8 cellular contexts compared by ENCODE assay signal in the genomic region with DNA sequence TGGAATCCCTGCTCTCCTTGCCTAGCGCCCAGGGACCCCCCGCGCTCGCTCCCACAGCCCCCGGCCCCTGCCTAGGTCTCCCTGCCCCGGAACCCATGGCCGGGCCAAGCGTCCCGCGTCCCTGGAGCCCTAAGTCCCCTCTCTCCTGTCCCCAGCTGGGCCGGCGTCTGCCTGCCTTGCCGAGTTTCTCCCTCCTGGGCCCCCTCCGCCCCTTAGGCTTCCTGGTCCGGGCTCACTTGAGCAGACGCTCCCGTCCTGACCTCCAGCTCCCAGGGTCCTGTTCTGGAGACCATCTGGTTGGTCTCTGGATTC. TPM values are rescaled to one million over a fixed set of nuclear protein-coding genes. Genes with fewer than 3 reads are reported as not detected.
DNase-seq lines count a peak whose midpoint lies in the region; ATAC-seq and TF ChIP-seq lines count a peak whose summit lies in the region.

No MANE protein-coding gene starts in this region.

- no peak for ATAC-seq in HCT116

- peaks cover 9% of the 10 kb centered on the region; the same call in 1 of the 2 replicates for H4K20me1 ChIP-seq in HCT116 (ENCODE audit: insufficient read depth)

- in situ Hi-C loops in KBM-7 (cut with MboI; ENCODE audit: low pct_unique_long_range_greater_than_20kb, low sequenced_read_pairs) = no loop called here

- no peak for TF ChIP-seq RAD21 in HCT116 (IDR thresholded peaks at IDR 0.05; ENCODE audit: low read depth)

- H3K9me3 ChIP-seq in HCT116 (ENCODE audit: control insufficient read depth in 1 of 2, insufficient read depth in 1 of 2, low read depth in 1 of 2, low read length in 2 of 2) = no peaks in the 10 kb centered on the region
- H3K9me3 ChIP-seq in thymus (ENCODE audit: control insufficient read depth) = no peaks in the 10 kb centered on the region

- TF ChIP-seq CTCF in AG10803 (conservative IDR thresholded peaks at IDR 0.05; ENCODE audit: low read length) (no peak), HCT116 (IDR thresholded peaks at IDR 0.05 in 2 of 3, conservative IDR thresholded peaks at IDR 0.05 in 1 of 3; ENCODE audit: borderline replicate concordance in 1 of 3, insufficient read depth in 1 of 3, low read depth in 2 of 3, low read length in 2 of 3) (no peak)

- peaks cover 55% of the 10 kb centered on the region for H3K79me2 ChIP-seq in HCT116 (ENCODE audit: insufficient read depth, low read length)

- under 1% methylated on average over 17 of the region's 17 CpGs for WGBS in thymus

- peak overlapping the region; percentile 96 for H3K9ac ChIP-seq in HCT116 (ENCODE audit: low read length)

- intact Hi-C loops in HCT116 (cut with micrococcal nuclease) = no loop called here
- intact Hi-C loops in activated T-helper 2 cell treated with anti-CD3 and anti-CD28 coated beads, Interferon-gamma antibody, Interleukin-2, Interleukin-4, amounts not matched to agents 10 μg/mL and 5 μg/mL and 100 μg/mL, durations not matched to agents 14 hours and 24 hours and 36 hours (cut with micrococcal nuclease) = loop anchor here (5.0 kb wide), 1 partner anchor 576 kb away; a partner anchor contains a TSS

- H3K9me3 Mint-ChIP-seq in activated T-helper 2 cell treated with anti-CD3 and anti-CD28 coated beads, Interferon-gamma antibody, Interleukin-2, Interleukin-4, amounts not matched to agents 10 μg/mL and 5 μg/mL and 100 μg/mL, durations not matched to agents 14 hours and 24 hours and 36 hours = no peaks in the 10 kb centered on the region

- peak overlapping the region; percentile 61 for H3K27ac Mint-ChIP-seq in activated T-helper 2 cell treated with anti-CD3 and anti-CD28 coated beads, Interferon-gamma antibody, Interleukin-2, Interleukin-4, amounts not matched to agents 10 μg/mL and 5 μg/mL and 100 μg/mL, durations not matched to agents 14 hours and 24 hours and 36 hours

- H3K27me3 ChIP-seq in HCT116 (ENCODE audit: insufficient read depth, low read length) (no peaks in the 10 kb centered on the region), thymus (ENCODE audit: control insufficient read depth, insufficient read depth) (no peaks in the 10 kb centered on the region)

- H3K4me2 ChIP-seq in HCT116 (ENCODE audit: low read length) = peak overlapping the region; percentile 76

- RAD21 ChIA-PET in HCT116 (lab: Charles Lee; ENCODE audit: low non-redundant PET in 1 of 2, low total read pairs in 2 of 2, uncharacterized antibody in 2 of 2, unreplicated experiment in 2 of 2) = no interaction called here

- H3K27ac ChIP-seq in HCT116 (ENCODE audit: low read depth, low read length) (peak overlapping the region; percentile 83), thymus (ENCODE audit: low read depth) (no peak overlapping the region)

- H3K4me1 Mint-ChIP-seq in activated T-helper 2 cell treated with anti-CD3 and anti-CD28 coated beads, Interferon-gamma antibody, Interleukin-2, Interleukin-4, amounts not matched to agents 10 μg/mL and 5 μg/mL and 100 μg/mL, durations not matched to agents 14 hours and 24 hours and 36 hours (ENCODE audit: low read depth) = peaks cover 40% of the 10 kb centered on the region

- H3K36me3 ChIP-seq in HCT116 (ENCODE audit: control insufficient read depth in 1 of 2, insufficient read depth in 2 of 2, low read length in 2 of 2) = peaks cover 4 to 28% of the 10 kb centered on the region in 2 experiments; a peak in 2 of 4 replicates
- H3K36me3 ChIP-seq in thymus (ENCODE audit: control insufficient read depth, insufficient read depth) = peaks cover 12% of the 10 kb centered on the region

- H3K36me3 Mint-ChIP-seq in activated T-helper 2 cell treated with anti-CD3 and anti-CD28 coated beads, Interferon-gamma antibody, Interleukin-2, Interleukin-4, amounts not matched to agents 10 μg/mL and 5 μg/mL and 100 μg/mL, durations not matched to agents 14 hours and 24 hours and 36 hours (ENCODE audit: low read depth) = peaks cover 40% of the 10 kb centered on the region

- H3K4me3 ChIP-seq in AG10803 (ENCODE audit: low read length) (peak overlapping the region; percentile 75), HCT116 (replicated peaks in 1 of 2; ENCODE audit: low read depth in 1 of 2, low read length in 2 of 2) (peak overlapping the region; percentile 94 to 96), thymus (ENCODE audit: low read length) (peak overlapping the region; percentile 59)

- TF ChIP-seq POLR2A in HCT116 (IDR thresholded peaks at IDR 0.05; ENCODE audit: borderline replicate concordance, extremely low read depth, insufficient read depth, insufficient read length) = no peak

- H3K4me3 Mint-ChIP-seq in activated T-helper 2 cell treated with anti-CD3 and anti-CD28 coated beads, Interferon-gamma antibody, Interleukin-2, Interleukin-4, amounts not matched to agents 10 μg/mL and 5 μg/mL and 100 μg/mL, durations not matched to agents 14 hours and 24 hours and 36 hours (ENCODE audit: low read depth) = peak overlapping the region; percentile 89

- no peak for DNase-seq in AG10803 (ENCODE audit: low read depth)
- no peak for DNase-seq in HCT116 (ENCODE audit: low read depth, low spot score)
- DNase-seq in activated T-helper 2 cell treated with anti-CD3 and anti-CD28 coated beads, Interferon-gamma antibody, Interleukin-2, Interleukin-4, amounts not matched to agents 10 μg/mL and 5 μg/mL and 100 μg/mL, durations not matched to agents 14 hours and 24 hours and 36 hours (ENCODE audit: low spot score) = no peak
- DNase-seq in kidney tubule cell (ENCODE audit: low spot score) = peak; percentile 6
- DNase-seq in KBM-7 = no peak
- no peak for DNase-seq in NCI-H2081 treated with DMSO at 0.1 percent for 48 hours (lab: John Stamatoyannopoulos, UW)
- DNase-seq in NCI-H345 treated with DMSO at 0.1 percent for 48 hours (lab: John Stamatoyannopoulos, UW; ENCODE audit: unreplicated experiment) = no peak

- H3K4me1 ChIP-seq in HCT116 (ENCODE audit: control insufficient read depth in 1 of 2, insufficient read depth in 2 of 2, low read length in 2 of 2) (peaks cover 12 to 32% of the 10 kb centered on the region in 2 experiments; a peak in 3 of 4 replicates), thymus (ENCODE audit: control insufficient read depth, insufficient read depth, low read length) (peaks cover 15% of the 10 kb centered on the region)

- H3K27me3 Mint-ChIP-seq in activated T-helper 2 cell treated with anti-CD3 and anti-CD28 coated beads, Interferon-gamma antibody, Interleukin-2, Interleukin-4, amounts not matched to agents 10 μg/mL and 5 μg/mL and 100 μg/mL, durations not matched to agents 14 hours and 24 hours and 36 hours (ENCODE audit: low read depth) = no peaks in the 10 kb centered on the region

- no peak overlapping the region for H2AFZ ChIP-seq in HCT116 (ENCODE audit: low read depth, low read length, poor library complexity, severe bottlenecking)

- no TSS peak for BruUV-seq in HCT116 (replicated peaks; lab: Mats Ljungman, UMichigan)

- no peaks in the 10 kb centered on the region for H3K9me2 ChIP-seq in HCT116 (ENCODE audit: insufficient read depth)

- CTCF ChIA-PET in HCT116 (lab: Charles Lee) = interaction anchor here (1.4 kb wide), 1 partner anchor 25 kb away, joined by 3 read pairs; no protein-coding TSS in a partner anchor

- POLR2A ChIA-PET in HCT116 (lab: Charles Lee) = no interaction called here

TF ChIP-seq in HCT116, 20 proteins besides CTCF, POLR2A, EP300 and RAD21:
- TF ChIP-seq SIN3A (IDR thresholded peaks at IDR 0.05; ENCODE audit: low read depth) = no peak
- no peak for TF ChIP-seq SRF (IDR thresholded peaks at IDR 0.05; ENCODE audit: low read depth)
- TF ChIP-seq CBX3 (IDR thresholded peaks at IDR 0.05; ENCODE audit: low read depth) = no peak
- TF ChIP-seq ZFX (IDR thresholded peaks at IDR 0.05) = peak; percentile 70; the same call in 1 of the 2 replicates
- no peak for TF ChIP-seq SP1 (IDR thresholded peaks at IDR 0.05; ENCODE audit: low read depth)
- TF ChIP-seq ELF1 (IDR thresholded peaks at IDR 0.05; ENCODE audit: borderline replicate concordance, low read depth) = no peak

RNA-seq across cellular contexts. Expression of a gene that starts 0.6 kb away (rescaled TPM):
- total RNA-seq in HCT116 (2021; ENCODE audit: unreplicated experiment) = 119 TPM
- 91.3 and 94.7 TPM in 2 replicates for polyA plus RNA-seq in HCT116 (2012)
- 86.3 and 88.1 TPM in 2 replicates for total RNA-seq in activated T-helper 2 cell treated with anti-CD3 and anti-CD28 coated beads, Interferon-gamma antibody, Interleukin-2, Interleukin-4, amounts not matched to agents 10 μg/mL and 5 μg/mL and 100 μg/mL, durations not matched to agents 14 hours and 24 hours and 36 hours
- polyA plus RNA-seq in thymus = 62.6 TPM

RNA-seq across cellular contexts. Expression of a gene that starts 7.8 kb away (rescaled TPM):
- total RNA-seq in HCT116 (2021; ENCODE audit: unreplicated experiment) = 0.71 TPM
- polyA plus RNA-seq in HCT116 (2012) = 0.22 and 0.31 TPM in 2 replicates
- total RNA-seq in activated T-helper 2 cell treated with anti-CD3 and anti-CD28 coated beads, Interferon-gamma antibody, Interleukin-2, Interleukin-4, amounts not matched to agents 10 μg/mL and 5 μg/mL and 100 μg/mL, durations not matched to agents 14 hours and 24 hours and 36 hours = 48.5 and 48.9 TPM in 2 replicates
- 18.6 TPM for polyA plus RNA-seq in thymus

RNA-seq across cellular contexts. Expression of a gene that starts 38.1 kb away (rescaled TPM):
- 2.5 TPM for total RNA-seq in HCT116 (2021; ENCODE audit: unreplicated experiment)
- 1.0 and 1.6 TPM in 2 replicates for polyA plus RNA-seq in HCT116 (2012)
- total RNA-seq in activated T-helper 2 cell treated with anti-CD3 and anti-CD28 coated beads, Interferon-gamma antibody, Interleukin-2, Interleukin-4, amounts not matched to agents 10 μg/mL and 5 μg/mL and 100 μg/mL, durations not matched to agents 14 hours and 24 hours and 36 hours = 0.16 and 0.18 TPM in 2 replicates
- 1.4 TPM for polyA plus RNA-seq in thymus

RNA-seq across cellular contexts. Expression of a gene that starts 50.5 kb away (rescaled TPM):
- 1.5 TPM for total RNA-seq in HCT116 (2021; ENCODE audit: unreplicated experiment)
- polyA plus RNA-seq in HCT116 (2012) = 0.86 and 1.2 TPM in 2 replicates
- 174 and 176 TPM in 2 replicates for total RNA-seq in activated T-helper 2 cell treated with anti-CD3 and anti-CD28 coated beads, Interferon-gamma antibody, Interleukin-2, Interleukin-4, amounts not matched to agents 10 μg/mL and 5 μg/mL and 100 μg/mL, durations not matched to agents 14 hours and 24 hours and 36 hours
- 21.8 TPM for polyA plus RNA-seq in thymus

Comparison
In these comparisons a context has a peak if more than half of its experiments do, and no peak if none do; other contexts are left out.
1. RNA of a gene that starts 7.8 kb away (total RNA-seq): 48.5 to 48.9 TPM in activated T-helper 2 cell treated with anti-CD3 and anti-CD28 coated beads, Interferon-gamma antibody, Interleukin-2, Interleukin-4, amounts not matched to agents 10 μg/mL and 5 μg/mL and 100 μg/mL, durations not matched to agents 14 hours and 24 hours and 36 hours; 0.71 TPM in HCT116 (single experiment); every median in the first group is over 10 times any median in the second.
2. Peak in every context shown above with its lines, with median percentiles within 50 percentile points of each other: H3K4me3 ChIP-seq.